17 cellular contexts compared by ENCODE assay signal in genomic region chr10:26841733-26842317, GRCh38. TPM values are rescaled to one million over a fixed set of nuclear protein-coding genes. Genes with fewer than 3 reads are reported as not detected.
DNase-seq lines count a peak whose midpoint lies in the region; ATAC-seq and FAIRE-seq lines count a peak whose summit lies in the region.
"Had no signal": no experiment of that assay in that cellular context is flagged by ENCODE, and none has a peak within 500 bp of the region (broad histone marks: within the 10 kb centered on the region; RNA-seq: fewer than 3 reads in every experiment).

No MANE protein-coding gene starts in this region.

- no peak for DNase-seq in activated CD4-positive, alpha-beta T cell treated with anti-CD3 and anti-CD28 coated beads, Interleukin-2, amount 10 ng/mL, durations not matched to agents 24 days and 14 days
- no peak for DNase-seq in activated CD4-positive, alpha-beta T cell treated with anti-CD3 and anti-CD28 coated beads for 4 hours
- DNase-seq in GM19239 (ENCODE audit: insufficient read length, low spot score): no peak
- DNase-seq in activated naive CD8-positive, alpha-beta T cell treated with anti-CD3 and anti-CD28 coated beads, Interleukin-2, amount 50 U/mL, for 24 hours: no peak
- DNase-seq in naive thymus-derived CD8-positive, alpha-beta T cell: no peak
- DNase-seq in islet precursor cell: no peak
- DNase-seq in OCI-M2 (lab: John Stamatoyannopoulos, UW; ENCODE audit: unreplicated experiment): no peak
- DNase-seq: amniotic stem cell; DMS79; heart left ventricle; NCI-H1417 treated with DMSO at 0.1 percent for 48 hours; NCI-H748 treated with DMSO at 0.1 percent for 48 hours; stimulated activated CD4-positive, alpha-beta T cell treated with anti-CD3 and anti-CD28 coated beads, Interleukin-4, amount 100 ng/mL, for 1 hour had no signal

- peaks cover 3% of the 10 kb centered on the region for H3K9me3 Mint-ChIP-seq in activated CD4-positive, alpha-beta T cell treated with anti-CD3 and anti-CD28 coated beads, Interleukin-2, amount 10 ng/mL, durations not matched to agents 24 days and 14 days
- no peaks in the 10 kb centered on the region for H3K9me3 Mint-ChIP-seq in activated naive CD8-positive, alpha-beta T cell treated with anti-CD3 and anti-CD28 coated beads, Interleukin-2, amount 50 U/mL, for 24 hours
- no peaks in the 10 kb centered on the region for H3K9me3 Mint-ChIP-seq in naive thymus-derived CD8-positive, alpha-beta T cell
- H3K9me3 Mint-ChIP-seq: CD14-positive monocyte had no signal

- peaks cover 32% of the 10 kb centered on the region for H3K36me3 Mint-ChIP-seq in activated CD4-positive, alpha-beta T cell treated with anti-CD3 and anti-CD28 coated beads, Interleukin-2, amount 10 ng/mL, durations not matched to agents 24 days and 14 days (ENCODE audit: low read depth)
- peaks cover 13% of the 10 kb centered on the region for H3K36me3 Mint-ChIP-seq in activated naive CD8-positive, alpha-beta T cell treated with anti-CD3 and anti-CD28 coated beads, Interleukin-2, amount 50 U/mL, for 24 hours (ENCODE audit: low read depth)
- H3K36me3 Mint-ChIP-seq in naive thymus-derived CD8-positive, alpha-beta T cell: peaks cover 0 to 34% (median 11%) of the 10 kb centered on the region in 3 donors

- FAIRE-seq in GM19239 (lab: Jason Lieb, UNC): peak; percentile 21
- FAIRE-seq: HTR-8/SVneo had no signal

- H3K4me1 Mint-ChIP-seq in activated CD4-positive, alpha-beta T cell treated with anti-CD3 and anti-CD28 coated beads, Interleukin-2, amount 10 ng/mL, durations not matched to agents 24 days and 14 days: peaks cover 40% of the 10 kb centered on the region
- peaks cover 68% of the 10 kb centered on the region for H3K4me1 Mint-ChIP-seq in activated naive CD8-positive, alpha-beta T cell treated with anti-CD3 and anti-CD28 coated beads, Interleukin-2, amount 50 U/mL, for 24 hours
- H3K4me1 Mint-ChIP-seq in naive thymus-derived CD8-positive, alpha-beta T cell: peaks cover 48 to 87% (median 84%) of the 10 kb centered on the region in 4 donors

- POLR2A ChIA-PET in naive thymus-derived CD8-positive, alpha-beta T cell (lab: Charles Lee): no interaction called here

- peak overlapping the region; percentile 14 for H3K27ac Mint-ChIP-seq in activated CD4-positive, alpha-beta T cell treated with anti-CD3 and anti-CD28 coated beads, Interleukin-2, amount 10 ng/mL, durations not matched to agents 24 days and 14 days
- H3K27ac Mint-ChIP-seq in activated naive CD8-positive, alpha-beta T cell treated with anti-CD3 and anti-CD28 coated beads, Interleukin-2, amount 50 U/mL, for 24 hours: peak overlapping the region; percentile 40
- peak overlapping the region in 6 of 10 donors; percentile 6 to 77 (median 42) for H3K27ac Mint-ChIP-seq in naive thymus-derived CD8-positive, alpha-beta T cell

- H3K27me3 Mint-ChIP-seq in activated CD4-positive, alpha-beta T cell treated with anti-CD3 and anti-CD28 coated beads, Interleukin-2, amount 10 ng/mL, durations not matched to agents 24 days and 14 days: no peaks in the 10 kb centered on the region
- no peaks in the 10 kb centered on the region for H3K27me3 Mint-ChIP-seq in activated naive CD8-positive, alpha-beta T cell treated with anti-CD3 and anti-CD28 coated beads, Interleukin-2, amount 50 U/mL, for 24 hours
- H3K27me3 Mint-ChIP-seq in naive thymus-derived CD8-positive, alpha-beta T cell: no peaks in the 10 kb centered on the region
- H3K27me3 Mint-ChIP-seq: progenitor cell of endocrine pancreas had no signal

- no peak overlapping the region for H3K4me3 Mint-ChIP-seq in activated CD4-positive, alpha-beta T cell treated with anti-CD3 and anti-CD28 coated beads, Interleukin-2, amount 10 ng/mL, durations not matched to agents 24 days and 14 days
- H3K4me3 Mint-ChIP-seq in activated naive CD8-positive, alpha-beta T cell treated with anti-CD3 and anti-CD28 coated beads, Interleukin-2, amount 50 U/mL, for 24 hours: no peak overlapping the region
- peak overlapping the region in 8 of 10 donors; percentile 29 to 50 (median 35) for H3K4me3 Mint-ChIP-seq in naive thymus-derived CD8-positive, alpha-beta T cell
- H3K4me3 Mint-ChIP-seq: CD14-positive monocyte had no signal

- intact Hi-C loops in activated CD4-positive, alpha-beta T cell treated with anti-CD3 and anti-CD28 coated beads, Interleukin-2, amount 10 ng/mL, durations not matched to agents 24 days and 14 days (cut with micrococcal nuclease): loop anchor here (2.0 kb wide), 2 partner anchors 17 to 19 kb away; no protein-coding TSS in a partner anchor

- ATAC-seq in activated naive CD8-positive, alpha-beta T cell treated with anti-CD3 and anti-CD28 coated beads, Interleukin-2, amount 50 U/mL, for 24 hours: no peak
- no peak for ATAC-seq in naive thymus-derived CD8-positive, alpha-beta T cell
- ATAC-seq in GM19023 (IDR thresholded peaks at IDR 0.05; ENCODE audit: unreplicated experiment): no peak
- ATAC-seq: heart left ventricle had no signal

RNA-seq across cellular contexts. Expression of gene ABI1, which starts 18.9 kb away (rescaled TPM):
- 54.5 and 55.7 TPM in 2 replicates for total RNA-seq in activated CD4-positive, alpha-beta T cell treated with anti-CD3 and anti-CD28 coated beads, Interleukin-2, amount 10 ng/mL, durations not matched to agents 24 days and 14 days
- 10 to 100 TPM; 64.0 to 65.9 TPM for total RNA-seq in naive thymus-derived CD8-positive, alpha-beta T cell
- polyA plus RNA-seq in naive thymus-derived CD8-positive, alpha-beta T cell: 10 to 100 TPM; 61.7 to 71.9 (median 64.9) TPM

Comparison
In these comparisons a context has a peak if more than half of its experiments do, and no peak if none do; other contexts are left out.
1. H3K4me3 Mint-ChIP-seq: peak in naive thymus-derived CD8-positive, alpha-beta T cell (8 of 10); none in activated CD4-positive, alpha-beta T cell treated with anti-CD3 and anti-CD28 coated beads, Interleukin-2, amount 10 ng/mL, durations not matched to agents 24 days and 14 days (single experiment) and activated naive CD8-positive, alpha-beta T cell treated with anti-CD3 and anti-CD28 coated beads, Interleukin-2, amount 50 U/mL, for 24 hours (single experiment).
2. Peak in every context shown above with its lines, with median percentiles within 50 percentile points of each other: H3K27ac Mint-ChIP-seq.